Comparison of ENCODE assay signal across 2 cellular contexts in genomic region chr19:29674374-29675119, GRCh38.
TF ChIP-seq lines count a peak whose summit lies in the region.

No MANE protein-coding gene starts in this region.

TF ChIP-seq in liver, 16 proteins besides CTCF, POLR2A, EP300 and RAD21:
- TF ChIP-seq TAF1 (conservative IDR thresholded peaks at IDR 0.05) (no peak), NR2F2 (IDR thresholded peaks at IDR 0.05) (no peak), JUND (IDR thresholded peaks at IDR 0.05) (no peak), YY1 (IDR thresholded peaks at IDR 0.05) (no peak), SP1 (IDR thresholded peaks at IDR 0.05) (no peak), RXRA (IDR thresholded peaks at IDR 0.05) (no peak)

TF ChIP-seq in HepG2, 621 proteins besides CTCF, POLR2A, EP300 and RAD21:
- TF ChIP-seq PRDM4 (CRISPR knock-in tag; IDR thresholded peaks at IDR 0.05; ENCODE audit: borderline replicate concordance): no peak
- no peak for TF ChIP-seq KMT2B (CRISPR knock-in tag; IDR thresholded peaks at IDR 0.05)
- TF ChIP-seq MYNN (CRISPR knock-in tag; IDR thresholded peaks at IDR 0.05; ENCODE audit: low read depth): no peak
- no peak for TF ChIP-seq MIXL1 (CRISPR knock-in tag; IDR thresholded peaks at IDR 0.05)
- TF ChIP-seq MXD4 (CRISPR knock-in tag; IDR thresholded peaks at IDR 0.05): no peak
- no peak for TF ChIP-seq CSRNP2 (CRISPR knock-in tag; conservative IDR thresholded peaks at IDR 0.05; ENCODE audit: low read depth)
